Comparison of ENCODE assay signal across 8 cellular contexts in the genomic region with DNA sequence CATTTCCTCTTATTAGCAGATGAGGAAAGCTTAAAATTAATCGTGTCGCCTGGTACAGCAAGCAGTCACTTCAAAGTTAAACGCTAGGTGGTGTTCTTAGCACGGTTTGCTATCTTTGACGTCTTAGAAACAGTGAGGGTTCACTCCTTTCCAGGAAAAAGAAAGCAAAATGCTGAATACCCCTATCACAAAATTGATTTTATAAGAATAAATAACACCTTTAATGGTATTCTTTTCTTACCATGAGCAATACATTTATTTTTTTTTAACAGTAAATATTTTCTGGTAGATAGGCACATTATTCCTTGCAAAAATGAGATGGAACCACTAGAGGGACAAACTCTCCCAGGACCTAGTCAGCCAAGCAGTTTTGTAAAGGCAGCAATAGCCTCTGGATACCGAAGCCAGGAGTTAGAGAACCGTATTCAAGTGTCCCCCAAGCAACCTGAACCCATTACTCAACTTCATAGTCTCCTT.
DNase-seq lines count a peak whose midpoint lies in the region; ATAC-seq, FAIRE-seq and TF ChIP-seq lines count a peak whose summit lies in the region.

No MANE protein-coding gene starts in this region.

- TF ChIP-seq POLR2A in breast epithelium (IDR thresholded peaks at IDR 0.05) (no peak), uterus (IDR thresholded peaks at IDR 0.05) (no peak)

- no peak overlapping the region for H3K4me3 ChIP-seq in AG10803 (ENCODE audit: low read length)
- H3K4me3 ChIP-seq in breast epithelium: no peak overlapping the region
- no peak overlapping the region for H3K4me3 ChIP-seq in uterus

- DNase-seq in AG10803 (ENCODE audit: low read depth) (peak; percentile 45), GM18507 (ENCODE audit: extremely low spot score, insufficient read length, low read depth) (no peak), NCI-H774 (lab: John Stamatoyannopoulos, UW) (peak; percentile 40), breast epithelium (ENCODE audit: low spot score in 2 of 2) (no peak), kidney glomerular epithelial cell (lab: John Stamatoyannopoulos, UW) (peak; percentile 69), uterus (peak in 1 of 2 donors; percentile 26), T1000 (lab: John Stamatoyannopoulos, UW) (no peak)

- ATAC-seq in HG03469 (IDR thresholded peaks at IDR 0.05; ENCODE audit: unreplicated experiment): peak; percentile 57

- no peak overlapping the region for H3K27ac ChIP-seq in breast epithelium
- no peak overlapping the region for H3K27ac ChIP-seq in uterus

- no peaks in the 10 kb centered on the region for H3K36me3 ChIP-seq in breast epithelium
- H3K36me3 ChIP-seq in uterus: no peaks in the 10 kb centered on the region

- peak; percentile 48 for FAIRE-seq in GM18507 (lab: Jason Lieb, UNC)

- TF ChIP-seq CTCF in AG10803 (conservative IDR thresholded peaks at IDR 0.05; ENCODE audit: low read length): peak; percentile 78
- TF ChIP-seq CTCF in breast epithelium (IDR thresholded peaks at IDR 0.05): peak; percentile 51 to 70 (median 63)
- peak; percentile 60 to 67 (median 66) for TF ChIP-seq CTCF in uterus (IDR thresholded peaks at IDR 0.05)

- H3K9me3 ChIP-seq in breast epithelium (no peaks in the 10 kb centered on the region), uterus (no peaks in the 10 kb centered on the region)

- intact Hi-C loops in breast epithelium (cut with DNase I; ENCODE audit: low total_unique reads) (no loop called here), uterus (cut with DNase I; ENCODE audit: low total_unique reads) (no loop called here)

- no peaks in the 10 kb centered on the region for H3K27me3 ChIP-seq in breast epithelium
- H3K27me3 ChIP-seq in uterus: no peaks in the 10 kb centered on the region

- H3K4me1 ChIP-seq in breast epithelium: no peaks in the 10 kb centered on the region
- no peaks in the 10 kb centered on the region for H3K4me1 ChIP-seq in uterus

Comparison
In these comparisons a context has a peak if more than half of its experiments do, and no peak if none do; other contexts are left out.
1. DNase-seq: peak in AG10803 (single experiment), NCI-H774 (single experiment) and kidney glomerular epithelial cell (single experiment); none in GM18507 (single experiment), breast epithelium (0 of 2) and T1000 (single experiment).
2. Peak in every context shown above with its lines, with median percentiles within 50 percentile points of each other: CTCF ChIP-seq.